In genomic region chr2:233384811-233385488, GRCh38 we compare ENCODE assay signal across 9 cellular contexts. TPM values are rescaled to one million over a fixed set of nuclear protein-coding genes. Genes with fewer than 3 reads are reported as not detected.
DNase-seq lines count a peak whose midpoint lies in the region; ATAC-seq and TF ChIP-seq lines count a peak whose summit lies in the region.
"Had no signal": no experiment of that assay in that cellular context is flagged by ENCODE, and none has a peak within 500 bp of the region (broad histone marks: within the 10 kb centered on the region; RNA-seq: fewer than 3 reads in every experiment).

No MANE protein-coding gene starts in this region.

- H3K4me3 ChIP-seq in neuronal stem cell (ENCODE audit: low read length in 2 of 2) (no peak overlapping the region), osteoblast (ENCODE audit: insufficient read depth, low read length) (no peak overlapping the region)

- H3K4me2 ChIP-seq in neuronal stem cell (ENCODE audit: insufficient read depth, low read length, poor library complexity, severe bottlenecking) (no peak overlapping the region), osteoblast (ENCODE audit: insufficient read depth, low read length) (no peak overlapping the region)

- no peak overlapping the region for H2BK5ac ChIP-seq in neuronal stem cell (ENCODE audit: low read length)

- no CpG with 5 or more reads among the region's 12 CpGs for WGBS in neuronal stem cell (ENCODE audit: extremely low coverage in 2 of 2, insufficient read length in 2 of 2, insufficient replicate concordance in 1 of 2), 2 donors

- H3K4me1 ChIP-seq in neuronal stem cell (ENCODE audit: control insufficient read depth in 2 of 2, insufficient read depth in 1 of 2, low read depth in 1 of 2, low read length in 2 of 2) (peaks cover 9 to 18% of the 10 kb centered on the region in 2 donors), osteoblast (ENCODE audit: insufficient read depth, low read length) (peaks cover 21% of the 10 kb centered on the region)

- peak overlapping the region; percentile 86 for H3K27ac Mint-ChIP-seq in activated T-helper 1 cell treated with anti-CD3 and anti-CD28 coated beads, Interleukin-12 subunit alpha, Interleukin-12 subunit beta, Interleukin-2, Interleukin-4 antibody, amounts not matched to agents 30 ng/mL and 10 ng/mL and 1 ng/mL, durations not matched to agents 14 hours and 24 hours and 36 hours

- H3K79me2 ChIP-seq in osteoblast (ENCODE audit: insufficient read depth, low read length), result peaks cover 4% of the 10 kb centered on the region

- H3K27ac ChIP-seq in neuronal stem cell (replicated peaks; ENCODE audit: low read length) (no peak overlapping the region), osteoblast (ENCODE audit: low read depth, low read length) (no peak overlapping the region)

- peak overlapping the region; percentile 70 for H3K18ac ChIP-seq in neuronal stem cell (ENCODE audit: low read length)

- no peak for DNase-seq in activated T-helper 1 cell treated with anti-CD3 and anti-CD28 coated beads, Interleukin-12 subunit alpha, Interleukin-12 subunit beta, Interleukin-2, Interleukin-4 antibody, amounts not matched to agents 30 ng/mL and 10 ng/mL and 1 ng/mL, durations not matched to agents 14 hours and 24 hours and 36 hours (ENCODE audit: low spot score)
- no peak for DNase-seq in neuronal stem cell (ENCODE audit: low spot score)
- DNase-seq in pons (ENCODE audit: low spot score), result no peak
- DNase-seq in osteoblast (ENCODE audit: insufficient read length, low spot score, missing footprints), result no peak
- DNase-seq in stimulated activated CD4-positive, alpha-beta T cell treated with anti-CD3 and anti-CD28 coated beads, Interleukin-12 subunit alpha, Interleukin-12 subunit beta, amount 100 ng/mL, for 4 hours, result no peak
- DNase-seq: NCI-H187 had no signal

- no peaks in the 10 kb centered on the region for H3K9me3 Mint-ChIP-seq in activated T-helper 1 cell treated with anti-CD3 and anti-CD28 coated beads, Interleukin-12 subunit alpha, Interleukin-12 subunit beta, Interleukin-2, Interleukin-4 antibody, amounts not matched to agents 30 ng/mL and 10 ng/mL and 1 ng/mL, durations not matched to agents 14 hours and 24 hours and 36 hours

- peaks cover 50% of the 10 kb centered on the region for H3K4me1 Mint-ChIP-seq in activated T-helper 1 cell treated with anti-CD3 and anti-CD28 coated beads, Interleukin-12 subunit alpha, Interleukin-12 subunit beta, Interleukin-2, Interleukin-4 antibody, amounts not matched to agents 30 ng/mL and 10 ng/mL and 1 ng/mL, durations not matched to agents 14 hours and 24 hours and 36 hours (ENCODE audit: low read depth)

- H3K4me3 Mint-ChIP-seq in activated T-helper 1 cell treated with anti-CD3 and anti-CD28 coated beads, Interleukin-12 subunit alpha, Interleukin-12 subunit beta, Interleukin-2, Interleukin-4 antibody, amounts not matched to agents 30 ng/mL and 10 ng/mL and 1 ng/mL, durations not matched to agents 14 hours and 24 hours and 36 hours, result no peak overlapping the region

- H2BK15ac ChIP-seq in neuronal stem cell (ENCODE audit: low read length), result no peak overlapping the region

- no peak overlapping the region for H2AFZ ChIP-seq in neuronal stem cell (ENCODE audit: low read length)
- no peak overlapping the region for H2AFZ ChIP-seq in osteoblast (ENCODE audit: low read length)

- H3K36me3 Mint-ChIP-seq in activated T-helper 1 cell treated with anti-CD3 and anti-CD28 coated beads, Interleukin-12 subunit alpha, Interleukin-12 subunit beta, Interleukin-2, Interleukin-4 antibody, amounts not matched to agents 30 ng/mL and 10 ng/mL and 1 ng/mL, durations not matched to agents 14 hours and 24 hours and 36 hours (ENCODE audit: low read depth), result peaks cover 10% of the 10 kb centered on the region

- TF ChIP-seq CTCF in osteoblast (IDR thresholded peaks at IDR 0.05; ENCODE audit: extremely low read depth, low read depth, low read length), result no peak

- no peak overlapping the region for H3K23ac ChIP-seq in neuronal stem cell (ENCODE audit: low read depth, low read length, poor library complexity)

- H3K9ac ChIP-seq in neuronal stem cell (ENCODE audit: low read depth, low read length, poor library complexity), result no peak overlapping the region

- H4K20me1 ChIP-seq in osteoblast (ENCODE audit: insufficient read depth, low read length), result peaks cover 30% of the 10 kb centered on the region

- peaks cover 8% of the 10 kb centered on the region for H3K79me1 ChIP-seq in neuronal stem cell (ENCODE audit: low read depth, low read length)

- no peak overlapping the region for H4K91ac ChIP-seq in neuronal stem cell (ENCODE audit: low read depth, low read length, poor library complexity)

- H3K27me3 Mint-ChIP-seq in activated T-helper 1 cell treated with anti-CD3 and anti-CD28 coated beads, Interleukin-12 subunit alpha, Interleukin-12 subunit beta, Interleukin-2, Interleukin-4 antibody, amounts not matched to agents 30 ng/mL and 10 ng/mL and 1 ng/mL, durations not matched to agents 14 hours and 24 hours and 36 hours (ENCODE audit: insufficient read depth), result no peaks in the 10 kb centered on the region

- H3K36me3 ChIP-seq in neuronal stem cell (replicated peaks in 1 of 2; ENCODE audit: control insufficient read depth in 2 of 2, insufficient read depth in 2 of 2, low read length in 2 of 2) (peaks cover 2 to 3% of the 10 kb centered on the region in 2 donors), osteoblast (ENCODE audit: insufficient read depth, low read length) (no peaks in the 10 kb centered on the region)

- no peaks in the 10 kb centered on the region for H3K27me3 ChIP-seq in neuronal stem cell (ENCODE audit: control insufficient read depth in 3 of 3, insufficient read depth in 3 of 3, low read depth in 1 of 3, low read length in 3 of 3)
- H3K27me3 ChIP-seq in osteoblast (ENCODE audit: insufficient read depth, low read length), result no peaks in the 10 kb centered on the region

- H3K4ac ChIP-seq in neuronal stem cell (ENCODE audit: low read length), result no peak overlapping the region

- H2BK120ac ChIP-seq in neuronal stem cell (ENCODE audit: low read depth, low read length), result no peak overlapping the region

- no peaks in the 10 kb centered on the region for H3K9me3 ChIP-seq in neuronal stem cell (replicated peaks in 1 of 2; ENCODE audit: control insufficient read depth in 2 of 2, insufficient read depth in 1 of 2, low read depth in 1 of 2, low read length in 2 of 2)
- no peaks in the 10 kb centered on the region for H3K9me3 ChIP-seq in osteoblast (ENCODE audit: low read depth, low read length)

- ATAC-seq in GM18861 (IDR thresholded peaks at IDR 0.05; ENCODE audit: unreplicated experiment) (peak; percentile 5), HG02852 (IDR thresholded peaks at IDR 0.05; ENCODE audit: unreplicated experiment) (peak; percentile 10), GM18519 (IDR thresholded peaks at IDR 0.05; ENCODE audit: low FRiP score, unreplicated experiment) (no peak)

- H3K14ac ChIP-seq in neuronal stem cell (ENCODE audit: low read length), result no peak overlapping the region

- intact Hi-C loops in activated T-helper 1 cell treated with anti-CD3 and anti-CD28 coated beads, Interleukin-12 subunit alpha, Interleukin-12 subunit beta, Interleukin-2, Interleukin-4 antibody, amounts not matched to agents 30 ng/mL and 10 ng/mL and 1 ng/mL, durations not matched to agents 14 hours and 24 hours and 36 hours (cut with micrococcal nuclease), result no loop called here

- no peak overlapping the region for H2AK5ac ChIP-seq in neuronal stem cell (ENCODE audit: low read depth, low read length)

- no peak overlapping the region for H2BK12ac ChIP-seq in neuronal stem cell (ENCODE audit: low read length)

- no peak overlapping the region for H4K8ac ChIP-seq in neuronal stem cell (ENCODE audit: low read depth, low read length)

RNA-seq across cellular contexts. Expression of gene DGKD, which starts 30.7 kb away (rescaled TPM):
- total RNA-seq in activated T-helper 1 cell treated with anti-CD3 and anti-CD28 coated beads, Interleukin-12 subunit alpha, Interleukin-12 subunit beta, Interleukin-2, Interleukin-4 antibody, amounts not matched to agents 30 ng/mL and 10 ng/mL and 1 ng/mL, durations not matched to agents 14 hours and 24 hours and 36 hours, result 42.5 and 43.7 TPM in 2 replicates
- polyA plus RNA-seq in neuronal stem cell (2013, experiment 1 of 2), result 15.2 TPM
- 15.9 TPM for polyA plus RNA-seq in neuronal stem cell (2013, experiment 2 of 2)
- 6.5 TPM in 2 replicates for total RNA-seq in osteoblast
